ENCODE assay signal across 1 cellular context in genomic region chr17:348692-349425, GRCh38.
TF ChIP-seq lines count a peak whose summit lies in the region.

No MANE protein-coding gene starts in this region.

TF ChIP-seq in A549, 52 proteins besides CTCF, POLR2A, EP300 and RAD21 (continued from another document):
- TF ChIP-seq HMGXB4 (CRISPR knock-in tag; IDR thresholded peaks at IDR 0.05; ENCODE audit: borderline replicate concordance) = no peak
- no peak for TF ChIP-seq CBX8 (IDR thresholded peaks at IDR 0.05)
- no peak for TF ChIP-seq MAZ (IDR thresholded peaks at IDR 0.05; ENCODE audit: borderline replicate concordance, low read depth, low read length)
- TF ChIP-seq HOXB13 (CRISPR knock-in tag; IDR thresholded peaks at IDR 0.05; ENCODE audit: low read depth) = peak; percentile 92; the same call in 1 of the 2 replicates
- no peak for TF ChIP-seq BCL3 (IDR thresholded peaks at IDR 0.05)
- TF ChIP-seq ESRRA (IDR thresholded peaks at IDR 0.05; ENCODE audit: borderline replicate concordance, low read length) = no peak
- peak; percentile 29 for TF ChIP-seq MAFK (IDR thresholded peaks at IDR 0.05; ENCODE audit: partially characterized antibody)
- no peak for TF ChIP-seq FOSB (CRISPR knock-in tag; IDR thresholded peaks at IDR 0.05)
- no peak for TF ChIP-seq CBX2 (IDR thresholded peaks at IDR 0.05; ENCODE audit: borderline replicate concordance, low read depth)
- no peak for TF ChIP-seq ELK1 (IDR thresholded peaks at IDR 0.05; ENCODE audit: low read depth, low read length)
- TF ChIP-seq REST (IDR thresholded peaks at IDR 0.05) = no peak; the same call in 1 of the 2 replicates
- TF ChIP-seq ZFP36 (IDR thresholded peaks at IDR 0.05; ENCODE audit: borderline replicate concordance, partially characterized antibody) = no peak
- TF ChIP-seq ZNF302 (CRISPR knock-in tag; IDR thresholded peaks at IDR 0.05) = peak; percentile 83; the same call in 1 of the 2 replicates
- TF ChIP-seq EHF (CRISPR knock-in tag; IDR thresholded peaks at IDR 0.05) = peak; percentile 84
- TF ChIP-seq GATA3 (IDR thresholded peaks at IDR 0.05; ENCODE audit: borderline replicate concordance) = peak; percentile 60
- 0 out of 2 replicates have a peak, but pooled peaks have one; percentile 7 for TF ChIP-seq HEYL (CRISPR knock-in tag; IDR thresholded peaks at IDR 0.05)
- TF ChIP-seq MYC (IDR thresholded peaks at IDR 0.05; ENCODE audit: borderline replicate concordance, low read length) = peak; percentile 91
TF ChIP-seq in A549: peak in this region for 17.
